8 cellular contexts compared by ENCODE assay signal in the genomic region with DNA sequence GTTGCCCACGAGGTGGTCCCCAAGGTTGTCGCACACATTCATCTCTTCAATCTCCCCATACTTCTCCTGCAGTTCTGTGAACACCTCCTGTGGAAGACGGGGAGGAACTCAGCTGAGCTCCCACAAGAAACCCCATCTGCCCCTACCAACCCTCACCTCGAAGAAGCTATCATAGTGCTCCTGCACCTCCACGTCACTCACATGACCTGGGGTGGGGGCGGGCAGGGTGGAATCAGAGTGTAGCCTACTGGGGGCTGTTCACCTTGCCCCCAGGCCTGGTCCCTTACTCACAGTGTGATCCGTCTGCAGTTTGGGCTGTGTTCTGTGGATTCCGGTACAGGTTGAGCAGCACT. TPM values are rescaled to one million over a fixed set of nuclear protein-coding genes. Genes with fewer than 3 reads are reported as not detected.
DNase-seq lines count a peak whose midpoint lies in the region; ATAC-seq, FAIRE-seq and TF ChIP-seq lines count a peak whose summit lies in the region.

No MANE protein-coding gene starts in this region.

- ATAC-seq in HepG2 (no peak), HG03442 (IDR thresholded peaks at IDR 0.05; ENCODE audit: unreplicated experiment) (no peak), HG03159 (IDR thresholded peaks at IDR 0.05; ENCODE audit: unreplicated experiment) (no peak)

- peak overlapping the region; percentile 84 for H3K9ac ChIP-seq in HepG2 (ENCODE audit: insufficient read depth, low read depth, low read length)

- no peaks in the 10 kb centered on the region for H3K9me3 Mint-ChIP-seq in activated CD4-positive, alpha-beta T cell treated with anti-CD3 and anti-CD28 coated beads, Interleukin-2, amount 10 ng/mL, durations not matched to agents 24 days and 14 days

- POLR2A ChIA-PET in HepG2 (lab: Yijun Ruan, JAX) = interaction anchor here (0.8 to 1.9 kb wide), 4 partner anchors 42 to 234 kb away, joined by 3 to 8 read pairs (median 4); no protein-coding TSS in a partner anchor

- CTCF ChIA-PET in HepG2 (lab: Yijun Ruan, JAX; ENCODE audit: low intra/inter-chr PET ratio, low total read pairs) = no interaction called here

- no TSS peak for BruUV-seq in HepG2 (replicated peaks; lab: Mats Ljungman, UMichigan)

- peaks cover 17% of the 10 kb centered on the region for H3K79me2 ChIP-seq in HepG2 (ENCODE audit: insufficient read depth, low read length)

- H3K4me2 ChIP-seq in HepG2 (ENCODE audit: low read depth, low read length) = peak overlapping the region; percentile 94

- no peak for TF ChIP-seq POLR2A in HepG2 (IDR thresholded peaks at IDR 0.05; ENCODE audit: insufficient read depth in 1 of 2, low read depth in 2 of 2, low read length in 2 of 2)

- no peaks in the 10 kb centered on the region; a peak in 1 of 5 replicates for H3K36me3 ChIP-seq in HepG2 (replicated peaks in 1 of 2; ENCODE audit: control insufficient read depth in 1 of 2, insufficient read depth in 2 of 2, low read length in 2 of 2)

- no peaks in the 10 kb centered on the region for H3K27me3 Mint-ChIP-seq in activated CD4-positive, alpha-beta T cell treated with anti-CD3 and anti-CD28 coated beads, Interleukin-2, amount 10 ng/mL, durations not matched to agents 24 days and 14 days

- DNase-seq in activated CD4-positive, alpha-beta T cell treated with anti-CD3 and anti-CD28 coated beads, Interleukin-2, amount 10 ng/mL, durations not matched to agents 24 days and 14 days = no peak
- DNase-seq in activated CD4-positive, alpha-beta T cell treated with anti-CD3 and anti-CD28 coated beads, Interleukin-2, amount 50 U/mL, for 48 hours = no peak
- no peak for DNase-seq in HepG2 (ENCODE audit: low spot score)
- no peak for DNase-seq in amygdala (lab: John Stamatoyannopoulos, UW)

- H3K4me3 Mint-ChIP-seq in activated CD4-positive, alpha-beta T cell treated with anti-CD3 and anti-CD28 coated beads, Interleukin-2, amount 10 ng/mL, durations not matched to agents 24 days and 14 days = peak overlapping the region; percentile 94

- TF ChIP-seq EP300 in HepG2 (IDR thresholded peaks at IDR 0.05; ENCODE audit: low read depth in 2 of 2, low read length in 2 of 2) (no peak), HepG2 (CRISPR knock-in tag; IDR thresholded peaks at IDR 0.05; ENCODE audit: borderline replicate concordance) (no peak)

- no peak for FAIRE-seq in HepG2 (lab: Jason Lieb, UNC)

- peaks cover 52% of the 10 kb centered on the region for H3K4me1 Mint-ChIP-seq in activated CD4-positive, alpha-beta T cell treated with anti-CD3 and anti-CD28 coated beads, Interleukin-2, amount 10 ng/mL, durations not matched to agents 24 days and 14 days

- in situ Hi-C loops in HepG2 (cut with HindIII; ENCODE audit: extremely low pct_ligation_motif_present, low pct_unique_long_range_greater_than_20kb) = no loop called here

- peak overlapping the region; percentile 100 for H3K27ac Mint-ChIP-seq in activated CD4-positive, alpha-beta T cell treated with anti-CD3 and anti-CD28 coated beads, Interleukin-2, amount 10 ng/mL, durations not matched to agents 24 days and 14 days

- TF ChIP-seq RAD21 in HepG2 (CRISPR knock-in tag; IDR thresholded peaks at IDR 0.05) = no peak

- 84% methylated on average over 6 of the region's 8 CpGs for WGBS in HepG2 (ENCODE audit: low lambda C conversion rate)

- H4K20me1 ChIP-seq in HepG2 (ENCODE audit: insufficient read depth, low read length) = no peaks in the 10 kb centered on the region

- H3K4me1 ChIP-seq in HepG2 (ENCODE audit: insufficient read depth, low read length) = peaks cover 50% of the 10 kb centered on the region

- TF ChIP-seq CTCF in HepG2 (CRISPR knock-in tag; IDR thresholded peaks at IDR 0.05) = no peak

- H3K27me3 ChIP-seq in HepG2 (ENCODE audit: control insufficient read depth in 1 of 2, insufficient read depth in 2 of 2, low read length in 2 of 2) = no peaks in the 10 kb centered on the region; a peak in 1 of 5 replicates

- intact Hi-C loops in activated CD4-positive, alpha-beta T cell treated with anti-CD3 and anti-CD28 coated beads, Interleukin-2, amount 10 ng/mL, durations not matched to agents 24 days and 14 days (cut with micrococcal nuclease) = loop anchor here (10.0 kb wide), 1 partner anchor 370 kb away; the partner anchor contains the start of genes OVOL3, POLR2I and TBCB
- intact Hi-C loops in HepG2 (cut with micrococcal nuclease; ENCODE audit: unreplicated experiment) = loop anchor here (1.0 to 10.0 kb wide), 2 partner anchors 50 to 187 kb away; no protein-coding TSS in a partner anchor

- H3K9me3 ChIP-seq in HepG2 (ENCODE audit: low read length) = no peaks in the 10 kb centered on the region

- peak overlapping the region; percentile 100 for H3K27ac ChIP-seq in angular gyrus (ENCODE audit: low read depth, low read length)
- no peak overlapping the region for H3K27ac ChIP-seq in HepG2 (ENCODE audit: extremely low read length, insufficient read depth, low read length)
- H3K27ac ChIP-seq in temporal lobe (ENCODE audit: low read depth, low read length) = peak overlapping the region; percentile 99

- H3K36me3 Mint-ChIP-seq in activated CD4-positive, alpha-beta T cell treated with anti-CD3 and anti-CD28 coated beads, Interleukin-2, amount 10 ng/mL, durations not matched to agents 24 days and 14 days (ENCODE audit: low read depth) = peaks cover 20% of the 10 kb centered on the region

- peak overlapping the region; percentile 82 to 96 (median 88) for H3K4me3 ChIP-seq in HepG2 (replicated peaks in 1 of 3; ENCODE audit: insufficient read depth in 1 of 3, low read depth in 2 of 3, low read length in 3 of 3)

- H2AFZ ChIP-seq in HepG2 (ENCODE audit: low read length) = no peak overlapping the region

RNA-seq across cellular contexts. Expression of gene U2AF1L4, which starts 0.9 kb away (rescaled TPM):
- 26.9 and 28.2 TPM in 2 replicates for total RNA-seq in activated CD4-positive, alpha-beta T cell treated with anti-CD3 and anti-CD28 coated beads, Interleukin-2, amount 10 ng/mL, durations not matched to agents 24 days and 14 days
- total RNA-seq in HepG2 (2016; rRNA removed; fragmentation: Illumina TruSeq; extraction: Trizol) (4.7 and 7.9 TPM in 2 replicates), temporal lobe (3.4 TPM)
- 2.5 and 3.0 TPM in 2 replicates for total RNA-seq in HepG2 (2016; cell fraction: cytosol; rRNA removed; fragmentation: Illumina TruSeq; extraction: Trizol; ENCODE audit: low read depth)
- total RNA-seq in HepG2 (2016; cell fraction: insoluble cytoplasmic fraction; rRNA removed; fragmentation: Illumina TruSeq; extraction: Trizol) = 3.4 and 7.8 TPM in 2 replicates
- total RNA-seq in HepG2 (2016; cell fraction: membrane; rRNA removed; fragmentation: Illumina TruSeq; extraction: Trizol) = 4.2 and 5.2 TPM in 2 replicates
- total RNA-seq in HepG2 (2016; cell fraction: nucleus; rRNA removed; fragmentation: Illumina TruSeq; extraction: Trizol) = 8.5 and 9.9 TPM in 2 replicates
- 14.2 and 15.4 TPM in 2 replicates for polyA plus RNA-seq in HepG2 (2011; rRNA removed)
- 6.5 and 9.4 TPM in 2 replicates for polyA plus RNA-seq in HepG2 (2011; cell fraction: cytosol; rRNA removed)
- polyA plus RNA-seq in HepG2 (2011; cell fraction: nucleus; rRNA removed) = 90.7 and 113 TPM in 2 replicates
- 8.2 and 8.6 TPM in 2 replicates for polyA plus RNA-seq in HepG2 (2012)
- 3.5 and 5.0 TPM in 2 replicates for polyA plus RNA-seq in HepG2 (2016; cell fraction: cytosol; fragmentation: Illumina TruSeq; extraction: Trizol; ENCODE audit: low read depth)
- polyA plus RNA-seq in HepG2 (2016; cell fraction: insoluble cytoplasmic fraction; fragmentation: Illumina TruSeq; extraction: Trizol; ENCODE audit: low read depth) = 4.8 and 6.9 TPM in 2 replicates
- polyA plus RNA-seq in HepG2 (2016; cell fraction: membrane; fragmentation: Illumina TruSeq; extraction: Trizol; ENCODE audit: low read depth) = 5.2 and 5.8 TPM in 2 replicates
- polyA plus RNA-seq in HepG2 (2016; cell fraction: nucleus; fragmentation: Illumina TruSeq; extraction: Trizol; ENCODE audit: insufficient read depth, low read depth) = 36.4 and 41.6 TPM in 2 replicates
- polyA minus RNA-seq in HepG2 (2011; rRNA and poly(A)+ RNA removed; ENCODE audit: low replicate concordance) = 9.3 and 10.1 TPM in 2 replicates
- 1.6 and 1.9 TPM in 2 replicates for polyA minus RNA-seq in HepG2 (2011; cell fraction: cytosol; rRNA and poly(A)+ RNA removed)
- 17.0 and 19.3 TPM in 2 replicates for polyA minus RNA-seq in HepG2 (2011; cell fraction: nucleus; rRNA and poly(A)+ RNA removed)

RNA-seq across cellular contexts. Expression of gene PSENEN, which starts 1.1 kb away (rescaled TPM):
- total RNA-seq in activated CD4-positive, alpha-beta T cell treated with anti-CD3 and anti-CD28 coated beads, Interleukin-2, amount 10 ng/mL, durations not matched to agents 24 days and 14 days = 44.9 and 46.7 TPM in 2 replicates
- 20.0 and 34.2 TPM in 2 replicates for total RNA-seq in HepG2 (2016; rRNA removed; fragmentation: Illumina TruSeq; extraction: Trizol)
- total RNA-seq in HepG2 (2016; cell fraction: cytosol; rRNA removed; fragmentation: Illumina TruSeq; extraction: Trizol; ENCODE audit: low read depth) = 8.3 and 8.7 TPM in 2 replicates
- 22.6 and 36.6 TPM in 2 replicates for total RNA-seq in HepG2 (2016; cell fraction: insoluble cytoplasmic fraction; rRNA removed; fragmentation: Illumina TruSeq; extraction: Trizol)
- 9.0 and 11.8 TPM in 2 replicates for total RNA-seq in HepG2 (2016; cell fraction: membrane; rRNA removed; fragmentation: Illumina TruSeq; extraction: Trizol)
- total RNA-seq in HepG2 (2016; cell fraction: nucleus; rRNA removed; fragmentation: Illumina TruSeq; extraction: Trizol) = 25.9 and 30.1 TPM in 2 replicates
- polyA plus RNA-seq in HepG2 (2011; rRNA removed) = 16.9 and 22.6 TPM in 2 replicates
- polyA plus RNA-seq in HepG2 (2011; cell fraction: cytosol; rRNA removed) = 13.2 and 17.3 TPM in 2 replicates
- polyA plus RNA-seq in HepG2 (2011; cell fraction: nucleus; rRNA removed) = 9.9 and 11.5 TPM in 2 replicates
- 16.1 and 18.5 TPM in 2 replicates for polyA plus RNA-seq in HepG2 (2012)
- 12.4 and 17.6 TPM in 2 replicates for polyA plus RNA-seq in HepG2 (2016; cell fraction: cytosol; fragmentation: Illumina TruSeq; extraction: Trizol; ENCODE audit: low read depth)
- polyA plus RNA-seq in HepG2 (2016; cell fraction: insoluble cytoplasmic fraction; fragmentation: Illumina TruSeq; extraction: Trizol; ENCODE audit: low read depth) = 30.0 and 36.1 TPM in 2 replicates
- 12.5 and 13.2 TPM in 2 replicates for polyA plus RNA-seq in HepG2 (2016; cell fraction: membrane; fragmentation: Illumina TruSeq; extraction: Trizol; ENCODE audit: low read depth)
- polyA plus RNA-seq in HepG2 (2016; cell fraction: nucleus; fragmentation: Illumina TruSeq; extraction: Trizol; ENCODE audit: insufficient read depth, low read depth) = 55.1 and 70.2 TPM in 2 replicates
- 24.1 and 61.3 TPM in 2 replicates for polyA minus RNA-seq in HepG2 (2011; rRNA and poly(A)+ RNA removed; ENCODE audit: low replicate concordance)
- 4.3 and 4.7 TPM in 2 replicates for polyA minus RNA-seq in HepG2 (2011; cell fraction: cytosol; rRNA and poly(A)+ RNA removed)
- 3.0 and 7.3 TPM in 2 replicates for polyA minus RNA-seq in HepG2 (2011; cell fraction: nucleus; rRNA and poly(A)+ RNA removed)
- total RNA-seq in temporal lobe = 9.8 TPM

RNA-seq across cellular contexts. Expression of gene IGFLR1, which starts 2.1 kb away (rescaled TPM):
- total RNA-seq in activated CD4-positive, alpha-beta T cell treated with anti-CD3 and anti-CD28 coated beads, Interleukin-2, amount 10 ng/mL, durations not matched to agents 24 days and 14 days = 62.4 and 75.2 TPM in 2 replicates
- total RNA-seq in HepG2 (2016; rRNA removed; fragmentation: Illumina TruSeq; extraction: Trizol) = 3.4 and 5.4 TPM in 2 replicates
- total RNA-seq in HepG2 (2016; cell fraction: cytosol; rRNA removed; fragmentation: Illumina TruSeq; extraction: Trizol; ENCODE audit: low read depth) = 9.3 and 12.1 TPM in 2 replicates
- total RNA-seq in HepG2 (2016; cell fraction: insoluble cytoplasmic fraction; rRNA removed; fragmentation: Illumina TruSeq; extraction: Trizol) = 3.8 and 6.5 TPM in 2 replicates
- total RNA-seq in HepG2 (2016; cell fraction: membrane; rRNA removed; fragmentation: Illumina TruSeq; extraction: Trizol) = 11.9 and 15.5 TPM in 2 replicates
- total RNA-seq in HepG2 (2016; cell fraction: nucleus; rRNA removed; fragmentation: Illumina TruSeq; extraction: Trizol) = 2.7 and 3.9 TPM in 2 replicates
- 7.4 and 8.9 TPM in 2 replicates for polyA plus RNA-seq in HepG2 (2011; rRNA removed)
- 6.5 and 8.4 TPM in 2 replicates for polyA plus RNA-seq in HepG2 (2011; cell fraction: cytosol; rRNA removed)
- 22.4 and 23.0 TPM in 2 replicates for polyA plus RNA-seq in HepG2 (2011; cell fraction: nucleus; rRNA removed)
- polyA plus RNA-seq in HepG2 (2012) = 2.8 and 4.2 TPM in 2 replicates
- 22.3 and 24.5 TPM in 2 replicates for polyA plus RNA-seq in HepG2 (2016; cell fraction: cytosol; fragmentation: Illumina TruSeq; extraction: Trizol; ENCODE audit: low read depth)
- polyA plus RNA-seq in HepG2 (2016; cell fraction: insoluble cytoplasmic fraction; fragmentation: Illumina TruSeq; extraction: Trizol; ENCODE audit: low read depth) = 6.5 and 10.6 TPM in 2 replicates
- 24.0 and 25.4 TPM in 2 replicates for polyA plus RNA-seq in HepG2 (2016; cell fraction: membrane; fragmentation: Illumina TruSeq; extraction: Trizol; ENCODE audit: low read depth)
- polyA plus RNA-seq in HepG2 (2016; cell fraction: nucleus; fragmentation: Illumina TruSeq; extraction: Trizol; ENCODE audit: insufficient read depth, low read depth) = 11.7 and 17.1 TPM in 2 replicates
- polyA minus RNA-seq in HepG2 (2011; rRNA and poly(A)+ RNA removed; ENCODE audit: low replicate concordance) = 4.9 and 7.7 TPM in 2 replicates
- 1.3 and 3.7 TPM in 2 replicates for polyA minus RNA-seq in HepG2 (2011; cell fraction: cytosol; rRNA and poly(A)+ RNA removed)
- 2.8 and 3.2 TPM in 2 replicates for polyA minus RNA-seq in HepG2 (2011; cell fraction: nucleus; rRNA and poly(A)+ RNA removed)
- total RNA-seq in temporal lobe = 0.49 TPM

RNA-seq across cellular contexts. Expression of gene LIN37, which starts 4.1 kb away (rescaled TPM):
- total RNA-seq in activated CD4-positive, alpha-beta T cell treated with anti-CD3 and anti-CD28 coated beads, Interleukin-2, amount 10 ng/mL, durations not matched to agents 24 days and 14 days = 7.7 and 11.1 TPM in 2 replicates
- total RNA-seq in HepG2 (2016; rRNA removed; fragmentation: Illumina TruSeq; extraction: Trizol) = 3.5 and 6.3 TPM in 2 replicates
- 8.4 and 12.8 TPM in 2 replicates for total RNA-seq in HepG2 (2016; cell fraction: cytosol; rRNA removed; fragmentation: Illumina TruSeq; extraction: Trizol; ENCODE audit: low read depth)
- total RNA-seq in HepG2 (2016; cell fraction: insoluble cytoplasmic fraction; rRNA removed; fragmentation: Illumina TruSeq; extraction: Trizol) = 4.5 and 7.1 TPM in 2 replicates
- 4.8 and 6.4 TPM in 2 replicates for total RNA-seq in HepG2 (2016; cell fraction: membrane; rRNA removed; fragmentation: Illumina TruSeq; extraction: Trizol)
- total RNA-seq in HepG2 (2016; cell fraction: nucleus; rRNA removed; fragmentation: Illumina TruSeq; extraction: Trizol) = 10.4 and 11.7 TPM in 2 replicates
- polyA plus RNA-seq in HepG2 (2011; rRNA removed) = 8.7 and 8.9 TPM in 2 replicates
- 6.2 and 9.3 TPM in 2 replicates for polyA plus RNA-seq in HepG2 (2011; cell fraction: cytosol; rRNA removed)
- 53.4 and 56.4 TPM in 2 replicates for polyA plus RNA-seq in HepG2 (2011; cell fraction: nucleus; rRNA removed)
- polyA plus RNA-seq in HepG2 (2012) = 7.0 and 8.2 TPM in 2 replicates
- 5.5 and 6.3 TPM in 2 replicates for polyA plus RNA-seq in HepG2 (2016; cell fraction: cytosol; fragmentation: Illumina TruSeq; extraction: Trizol; ENCODE audit: low read depth)
- polyA plus RNA-seq in HepG2 (2016; cell fraction: insoluble cytoplasmic fraction; fragmentation: Illumina TruSeq; extraction: Trizol; ENCODE audit: low read depth) = 3.9 and 5.2 TPM in 2 replicates
- 3.8 and 4.3 TPM in 2 replicates for polyA plus RNA-seq in HepG2 (2016; cell fraction: membrane; fragmentation: Illumina TruSeq; extraction: Trizol; ENCODE audit: low read depth)
- polyA plus RNA-seq in HepG2 (2016; cell fraction: nucleus; fragmentation: Illumina TruSeq; extraction: Trizol; ENCODE audit: insufficient read depth, low read depth) = 28.1 and 34.8 TPM in 2 replicates
- 4.0 and 8.3 TPM in 2 replicates for polyA minus RNA-seq in HepG2 (2011; rRNA and poly(A)+ RNA removed; ENCODE audit: low replicate concordance)
- polyA minus RNA-seq in HepG2 (2011; cell fraction: cytosol; rRNA and poly(A)+ RNA removed) = 3.4 and 3.9 TPM in 2 replicates
- 16.9 and 22.6 TPM in 2 replicates for polyA minus RNA-seq in HepG2 (2011; cell fraction: nucleus; rRNA and poly(A)+ RNA removed)
- 5.7 TPM for total RNA-seq in temporal lobe

RNA-seq across cellular contexts. Expression of gene HSPB6, which starts 12.5 kb away (rescaled TPM):
- 0.42 TPM in 1 of 2 replicates, not detected in the other for total RNA-seq in activated CD4-positive, alpha-beta T cell treated with anti-CD3 and anti-CD28 coated beads, Interleukin-2, amount 10 ng/mL, durations not matched to agents 24 days and 14 days
- total RNA-seq in HepG2 (2016; rRNA removed; fragmentation: Illumina TruSeq; extraction: Trizol) = not detected in 2 replicates
- not detected in 2 replicates for total RNA-seq in HepG2 (2016; cell fraction: cytosol; rRNA removed; fragmentation: Illumina TruSeq; extraction: Trizol; ENCODE audit: low read depth)
- total RNA-seq in HepG2 (2016; cell fraction: insoluble cytoplasmic fraction; rRNA removed; fragmentation: Illumina TruSeq; extraction: Trizol) = 0.06 TPM in 1 of 2 replicates, not detected in the other
- total RNA-seq in HepG2 (2016; cell fraction: membrane; rRNA removed; fragmentation: Illumina TruSeq; extraction: Trizol) = not detected in 2 replicates
- total RNA-seq in HepG2 (2016; cell fraction: nucleus; rRNA removed; fragmentation: Illumina TruSeq; extraction: Trizol) = not detected in 2 replicates
- polyA plus RNA-seq in HepG2 (2011; rRNA removed) = 0.08 and 0.18 TPM in 2 replicates
- polyA plus RNA-seq in HepG2 (2011; cell fraction: cytosol; rRNA removed) = 0.04 and 0.08 TPM in 2 replicates
- polyA plus RNA-seq in HepG2 (2011; cell fraction: nucleus; rRNA removed) = 0.32 and 0.47 TPM in 2 replicates
- 0.28 and 0.45 TPM in 2 replicates for polyA plus RNA-seq in HepG2 (2012)
- 0.11 and 0.14 TPM in 2 replicates for polyA plus RNA-seq in HepG2 (2016; cell fraction: cytosol; fragmentation: Illumina TruSeq; extraction: Trizol; ENCODE audit: low read depth)
- 0.26 and 0.27 TPM in 2 replicates for polyA plus RNA-seq in HepG2 (2016; cell fraction: insoluble cytoplasmic fraction; fragmentation: Illumina TruSeq; extraction: Trizol; ENCODE audit: low read depth)
- 0.19 and 0.41 TPM in 2 replicates for polyA plus RNA-seq in HepG2 (2016; cell fraction: membrane; fragmentation: Illumina TruSeq; extraction: Trizol; ENCODE audit: low read depth)
- polyA plus RNA-seq in HepG2 (2016; cell fraction: nucleus; fragmentation: Illumina TruSeq; extraction: Trizol; ENCODE audit: insufficient read depth, low read depth) = 0.32 and 0.79 TPM in 2 replicates
- 0.48 and 0.77 TPM in 2 replicates for polyA minus RNA-seq in HepG2 (2011; rRNA and poly(A)+ RNA removed; ENCODE audit: low replicate concordance)
- polyA minus RNA-seq in HepG2 (2011; cell fraction: cytosol; rRNA and poly(A)+ RNA removed) = not detected in 2 replicates
- 0.25 TPM in 1 of 2 replicates, not detected in the other for polyA minus RNA-seq in HepG2 (2011; cell fraction: nucleus; rRNA and poly(A)+ RNA removed)
- total RNA-seq in temporal lobe = 0.25 TPM
